ENCODE assay signal across 8 cellular contexts in the genomic region with DNA sequence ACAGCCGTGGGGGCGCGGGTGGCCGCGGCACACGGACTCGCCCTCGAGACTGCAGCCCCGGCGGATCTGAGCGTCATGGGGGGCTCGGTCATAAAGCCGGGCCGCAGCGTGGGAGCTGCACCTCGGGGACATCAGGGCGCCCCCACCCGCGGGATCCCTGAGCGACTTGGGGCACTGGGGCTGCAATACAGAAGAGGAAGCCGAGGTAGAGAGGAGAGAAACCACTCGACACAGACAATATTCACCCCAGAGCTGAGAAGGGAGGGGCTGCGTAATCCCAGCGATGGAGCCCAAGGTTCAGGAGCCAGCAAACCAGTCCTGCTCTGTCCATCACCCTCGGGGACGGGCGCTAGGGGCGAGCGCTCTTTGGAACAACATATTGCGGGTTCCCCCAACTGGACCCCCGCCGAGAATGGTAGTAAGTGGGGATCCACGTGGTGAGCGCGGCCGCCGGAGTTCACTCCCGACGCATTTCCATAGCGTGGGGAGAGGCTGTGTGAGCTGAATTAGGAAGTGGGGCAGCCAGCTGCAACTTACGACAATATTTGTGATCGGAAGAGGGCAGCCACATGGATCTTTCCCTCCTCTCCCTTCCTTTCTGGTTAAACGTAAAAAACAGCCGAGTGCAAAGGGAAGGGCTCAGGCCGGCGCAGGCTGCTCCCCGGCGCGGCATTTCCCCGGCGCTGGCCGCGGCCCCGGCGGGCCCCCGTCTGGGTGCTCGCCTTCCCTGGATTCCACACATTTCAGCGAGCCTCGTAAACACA. TPM values are rescaled to one million over a fixed set of nuclear protein-coding genes. Genes with fewer than 3 reads are reported as not detected.
A peak's percentile ranks its signal among the peaks of the same experiment; 100 is the strongest.
DNase-seq lines count a peak whose midpoint lies in the region; ATAC-seq, FAIRE-seq and TF ChIP-seq lines count a peak whose summit lies in the region.

No MANE protein-coding gene starts in this region.

- in situ Hi-C loops in KBM-7 (cut with MboI; ENCODE audit: low pct_unique_long_range_greater_than_20kb, low sequenced_read_pairs) (no loop called here), HepG2 (cut with HindIII; ENCODE audit: extremely low pct_ligation_motif_present, low pct_unique_long_range_greater_than_20kb) (no loop called here)

- H3K4me3 ChIP-seq in A549, result peak overlapping the region; percentile 84
- peak overlapping the region; percentile 70 for H3K4me3 ChIP-seq in GM12864 (ENCODE audit: low read depth, low read length)
- H3K4me3 ChIP-seq in choroid plexus epithelial cell (ENCODE audit: low read depth, low read length), result peak overlapping the region; percentile 80
- peak overlapping the region; percentile 80 to 93 (median 82) for H3K4me3 ChIP-seq in HepG2 (replicated peaks in 1 of 3; ENCODE audit: insufficient read depth in 1 of 3, low read depth in 2 of 3, low read length in 3 of 3)

- H3K36me3 Mint-ChIP-seq in T-helper 17 cell (ENCODE audit: low read depth), result peaks cover 3% of the 10 kb centered on the region
- no peaks in the 10 kb centered on the region for H3K36me3 Mint-ChIP-seq in stimulated activated memory B cell treated with anti-CD40 and anti-IgM and Interleukin-4, amounts not matched to agents 10 μg/mL and 1 μg/mL and 100 μg/mL, for 72 hours

- no TSS peak for BruUV-seq in HepG2 (replicated peaks; lab: Mats Ljungman, UMichigan)

- CTCF ChIA-PET in A549 (lab: Yijun Ruan, JAX) (no interaction called here), HepG2 (lab: Yijun Ruan, JAX; ENCODE audit: low intra/inter-chr PET ratio, low total read pairs) (no interaction called here)

- POLR2A ChIA-PET in A549 (lab: Yijun Ruan, JAX) (interaction anchor here (0.6 to 1.3 kb wide), 2 partner anchors 194 to 369 kb away, joined by 3 to 4 read pairs; a partner anchor contains a TSS), HepG2 (lab: Yijun Ruan, JAX) (interaction anchor here (0.9 to 1.4 kb wide), 4 partner anchors 9 to 369 kb away, joined by 3 to 5 read pairs (median 3); a partner anchor contains a TSS)

- under 1% methylated on average over 32 of the region's 59 CpGs for WGBS in A549 (ENCODE audit: missing lambda C conversion rate)
- WGBS in HepG2 (ENCODE audit: low lambda C conversion rate), result under 1% methylated on average over 18 of the region's 59 CpGs

- H3K27ac ChIP-seq in A549 (peak overlapping the region; percentile 88 to 97), HepG2 (ENCODE audit: extremely low read length, insufficient read depth, low read length) (peak overlapping the region; percentile 93)

- H3K27ac Mint-ChIP-seq in T-helper 17 cell, result peak overlapping the region; percentile 70
- H3K27ac Mint-ChIP-seq in stimulated activated memory B cell treated with anti-CD40 and anti-IgM and Interleukin-4, amounts not matched to agents 10 μg/mL and 1 μg/mL and 100 μg/mL, for 72 hours, result peak overlapping the region; percentile 20

- H3K4me1 ChIP-seq in A549 (peaks cover 26% of the 10 kb centered on the region), HepG2 (ENCODE audit: insufficient read depth, low read length) (peaks cover 35% of the 10 kb centered on the region)

- H3K4me2 ChIP-seq in A549, result peak overlapping the region; percentile 100
- H3K4me2 ChIP-seq in HepG2 (ENCODE audit: low read depth, low read length), result peak overlapping the region; percentile 95

- H3K79me2 ChIP-seq in HepG2 (ENCODE audit: insufficient read depth, low read length), result peaks cover 33% of the 10 kb centered on the region

- FAIRE-seq in A549 (lab: Jason Lieb, UNC) (no peak), HepG2 (lab: Jason Lieb, UNC) (no peak)

- no peak; the same call in 1 of the 2 replicates for TF ChIP-seq POLR2A in A549 (IDR thresholded peaks at IDR 0.05; ENCODE audit: low read length)
- TF ChIP-seq POLR2A in HepG2 (IDR thresholded peaks at IDR 0.05; ENCODE audit: insufficient read depth in 1 of 2, low read depth in 2 of 2, low read length in 2 of 2), result no peak; a peak in 1 of 4 replicates

- DNase-seq in A549 (ENCODE audit: low read depth in 1 of 2, low spot score in 1 of 2), result peak; percentile 33 to 65
- no peak for DNase-seq in GM12864 (ENCODE audit: low read depth)
- peak; percentile 71 for DNase-seq in KBM-7
- no peak for DNase-seq in T-helper 17 cell
- peak; percentile 83 for DNase-seq in choroid plexus epithelial cell (ENCODE audit: low read depth)
- peak; percentile 47 for DNase-seq in HepG2 (ENCODE audit: low spot score)

- H3K27me3 ChIP-seq in HepG2 (ENCODE audit: control insufficient read depth in 1 of 2, insufficient read depth in 2 of 2, low read length in 2 of 2), result no peaks in the 10 kb centered on the region; a peak in 1 of 5 replicates

- peak; percentile 6; the same call in 1 of the 3 replicates for TF ChIP-seq CTCF in A549 (IDR thresholded peaks at IDR 0.05)
- peak; percentile 13 for TF ChIP-seq CTCF in GM12864 (IDR thresholded peaks at IDR 0.05; ENCODE audit: low read depth, low read length, missing control alignments)
- TF ChIP-seq CTCF in choroid plexus epithelial cell (conservative IDR thresholded peaks at IDR 0.05; ENCODE audit: low read depth, low read length), result no peak
- TF ChIP-seq CTCF in HepG2 (CRISPR knock-in tag; IDR thresholded peaks at IDR 0.05), result 0 out of 2 replicates have a peak, but pooled peaks have one; percentile 2

- TF ChIP-seq EP300 in A549 (IDR thresholded peaks at IDR 0.05) (no peak), HepG2 (IDR thresholded peaks at IDR 0.05; ENCODE audit: low read depth in 2 of 2, low read length in 2 of 2) (no peak), HepG2 (CRISPR knock-in tag; IDR thresholded peaks at IDR 0.05; ENCODE audit: borderline replicate concordance) (no peak)

- H3K27me3 Mint-ChIP-seq in T-helper 17 cell, result peaks cover 27% of the 10 kb centered on the region
- peaks cover 74% of the 10 kb centered on the region for H3K27me3 Mint-ChIP-seq in stimulated activated memory B cell treated with anti-CD40 and anti-IgM and Interleukin-4, amounts not matched to agents 10 μg/mL and 1 μg/mL and 100 μg/mL, for 72 hours

- peaks cover 42% of the 10 kb centered on the region for H3K4me1 Mint-ChIP-seq in T-helper 17 cell
- H3K4me1 Mint-ChIP-seq in stimulated activated memory B cell treated with anti-CD40 and anti-IgM and Interleukin-4, amounts not matched to agents 10 μg/mL and 1 μg/mL and 100 μg/mL, for 72 hours, result peaks cover 59% of the 10 kb centered on the region

- H4K20me1 ChIP-seq in HepG2 (ENCODE audit: insufficient read depth, low read length), result peaks cover 17% of the 10 kb centered on the region; the same call in 1 of the 2 replicates

- H3K9me3 ChIP-seq in A549 (no peaks in the 10 kb centered on the region), T-helper 17 cell (ENCODE audit: control insufficient read depth, low read length, poor library complexity, severe bottlenecking) (no peaks in the 10 kb centered on the region), HepG2 (ENCODE audit: low read length) (no peaks in the 10 kb centered on the region)

- peaks cover 0 to 1% of the 10 kb centered on the region in 2 experiments; a peak in 1 of 5 replicates for H3K36me3 ChIP-seq in HepG2 (replicated peaks in 1 of 2; ENCODE audit: control insufficient read depth in 1 of 2, insufficient read depth in 2 of 2, low read length in 2 of 2)

- no peaks in the 10 kb centered on the region for H3K9me3 Mint-ChIP-seq in stimulated activated memory B cell treated with anti-CD40 and anti-IgM and Interleukin-4, amounts not matched to agents 10 μg/mL and 1 μg/mL and 100 μg/mL, for 72 hours

- TF ChIP-seq RAD21 in A549 (conservative IDR thresholded peaks at IDR 0.05 in 1 of 2, IDR thresholded peaks at IDR 0.05 in 1 of 2) (no peak), HepG2 (CRISPR knock-in tag; IDR thresholded peaks at IDR 0.05) (no peak)

- no peak overlapping the region for H2AFZ ChIP-seq in HepG2 (ENCODE audit: low read length)

- H3K9ac ChIP-seq in HepG2 (ENCODE audit: insufficient read depth, low read depth, low read length), result peak overlapping the region; percentile 85

- intact Hi-C loops in HepG2 (cut with micrococcal nuclease; ENCODE audit: unreplicated experiment), result no loop called here

- ATAC-seq in A549, result peak; percentile 12 to 48
- ATAC-seq in T-helper 17 cell, result peak; percentile 18
- peak; percentile 56 for ATAC-seq in HepG2
- ATAC-seq in stimulated activated memory B cell treated with anti-CD40 and anti-IgM and Interleukin-4, amounts not matched to agents 10 μg/mL and 1 μg/mL and 100 μg/mL, for 72 hours, result peak; percentile 44
- no peak for ATAC-seq in HG03565 (IDR thresholded peaks at IDR 0.05; ENCODE audit: unreplicated experiment)

- H3K4me3 Mint-ChIP-seq in T-helper 17 cell, result peak overlapping the region; percentile 98
- peak overlapping the region; percentile 91 for H3K4me3 Mint-ChIP-seq in stimulated activated memory B cell treated with anti-CD40 and anti-IgM and Interleukin-4, amounts not matched to agents 10 μg/mL and 1 μg/mL and 100 μg/mL, for 72 hours

RNA-seq across cellular contexts. Expression of a gene that starts 9.9 kb away (rescaled TPM):
- 4.8 and 7.7 TPM in 2 replicates for polyA plus RNA-seq in A549 (2011; rRNA removed)
- polyA plus RNA-seq in A549 (2012; cell fraction: cytosol; rRNA removed), result 2.9 and 4.8 TPM in 2 replicates
- 8.1 and 8.2 TPM in 2 replicates for polyA plus RNA-seq in A549 (2012; cell fraction: nucleus; rRNA removed)
- polyA plus RNA-seq in A549 (2017; fragmentation: RNase III; extraction: RNeasy Plus Mini Kit Qiagen cat#74134 plus additional on column Dnase treatment), result 1.6 to 1.9 TPM (median 1.9 TPM) in 3 replicates
- 11.4 and 19.0 TPM in 2 replicates for polyA minus RNA-seq in A549 (2011; rRNA and poly(A)+ RNA removed)
- 10 to 100 TPM; 14.4 to 18.5 TPM for total RNA-seq in T-helper 17 cell
- 2.6 and 2.8 TPM in 2 replicates for total RNA-seq in HepG2 (2016; rRNA removed; fragmentation: Illumina TruSeq; extraction: Trizol)
- total RNA-seq in HepG2 (2016; cell fraction: cytosol; rRNA removed; fragmentation: Illumina TruSeq; extraction: Trizol; ENCODE audit: low read depth), result 1.5 and 2.5 TPM in 2 replicates
- total RNA-seq in HepG2 (2016; cell fraction: insoluble cytoplasmic fraction; rRNA removed; fragmentation: Illumina TruSeq; extraction: Trizol), result 2.4 and 2.8 TPM in 2 replicates
- total RNA-seq in HepG2 (2016; cell fraction: membrane; rRNA removed; fragmentation: Illumina TruSeq; extraction: Trizol), result 2.2 TPM in 2 replicates
- total RNA-seq in HepG2 (2016; cell fraction: nucleus; rRNA removed; fragmentation: Illumina TruSeq; extraction: Trizol), result 5.0 and 8.5 TPM in 2 replicates
- 2.9 and 3.9 TPM in 2 replicates for polyA plus RNA-seq in HepG2 (2011; rRNA removed)
- polyA plus RNA-seq in HepG2 (2011; cell fraction: cytosol; rRNA removed), result 1.6 and 1.7 TPM in 2 replicates
- polyA plus RNA-seq in HepG2 (2011; cell fraction: nucleus; rRNA removed), result 10.6 TPM in 2 replicates
- polyA plus RNA-seq in HepG2 (2012), result 4.2 and 4.9 TPM in 2 replicates
- polyA plus RNA-seq in HepG2 (2016; cell fraction: cytosol; fragmentation: Illumina TruSeq; extraction: Trizol; ENCODE audit: low read depth), result 0.23 and 0.42 TPM in 2 replicates
- 1.0 and 3.0 TPM in 2 replicates for polyA plus RNA-seq in HepG2 (2016; cell fraction: insoluble cytoplasmic fraction; fragmentation: Illumina TruSeq; extraction: Trizol; ENCODE audit: low read depth)
- polyA plus RNA-seq in HepG2 (2016; cell fraction: membrane; fragmentation: Illumina TruSeq; extraction: Trizol; ENCODE audit: low read depth), result 0.34 and 0.76 TPM in 2 replicates
- 8.5 and 10.5 TPM in 2 replicates for polyA plus RNA-seq in HepG2 (2016; cell fraction: nucleus; fragmentation: Illumina TruSeq; extraction: Trizol; ENCODE audit: insufficient read depth, low read depth)
- 12.2 and 12.3 TPM in 2 replicates for polyA minus RNA-seq in HepG2 (2011; rRNA and poly(A)+ RNA removed; ENCODE audit: low replicate concordance)
- 5.9 and 10.5 TPM in 2 replicates for polyA minus RNA-seq in HepG2 (2011; cell fraction: cytosol; rRNA and poly(A)+ RNA removed)
- 13.8 and 22.4 TPM in 2 replicates for polyA minus RNA-seq in HepG2 (2011; cell fraction: nucleus; rRNA and poly(A)+ RNA removed)

Comparison
In these comparisons a context has a peak if more than half of its experiments do, and no peak if none do; other contexts are left out.
1. DNase-seq: peak in A549 (2 of 2), KBM-7 (single experiment), choroid plexus epithelial cell (single experiment) and HepG2 (single experiment); none in GM12864 (single experiment) and T-helper 17 cell (0 of 3).
2. Peak in every context shown above with its lines, with median percentiles within 50 percentile points of each other: H3K4me3 ChIP-seq.